ENCODE assay signal across 9 cellular contexts in the genomic region with DNA sequence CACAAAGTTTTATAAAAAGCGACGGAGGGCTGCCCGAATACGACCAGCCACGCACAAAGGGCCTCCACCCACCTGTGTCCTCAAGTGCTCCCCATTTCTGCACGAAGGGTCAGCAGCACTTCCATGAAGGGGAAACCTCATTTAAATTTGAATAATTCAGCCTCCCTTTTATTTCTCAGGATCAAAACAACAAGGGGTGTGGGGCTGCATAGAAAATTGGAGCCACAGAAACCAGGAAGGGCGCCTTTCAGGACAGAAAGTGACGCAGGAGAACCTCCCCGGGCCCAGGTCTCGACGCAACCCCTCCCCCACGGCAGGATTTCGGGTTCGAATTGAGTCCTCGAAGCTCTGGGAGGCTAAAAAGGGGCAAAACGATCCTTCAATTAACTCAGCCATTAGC. TPM values are rescaled to one million over a fixed set of nuclear protein-coding genes. Genes with fewer than 3 reads are reported as not detected.
DNase-seq lines count a peak whose midpoint lies in the region; ATAC-seq and TF ChIP-seq lines count a peak whose summit lies in the region.
"Had no signal": no experiment of that assay in that cellular context is flagged by ENCODE, and none has a peak within 500 bp of the region (broad histone marks: within the 10 kb centered on the region; RNA-seq: fewer than 3 reads in every experiment).

No MANE protein-coding gene starts in this region.

- peaks cover 7% of the 10 kb centered on the region for H3K4me1 Mint-ChIP-seq in activated CD4-positive, alpha-beta T cell treated with anti-CD3 and anti-CD28 coated beads for 36 hours

- no peak for DNase-seq in activated CD4-positive, alpha-beta T cell treated with anti-CD3 and anti-CD28 coated beads for 36 hours
- DNase-seq in activated CD4-positive, alpha-beta T cell treated with anti-CD3 and anti-CD28 coated beads for 1 hour, result no peak
- DNase-seq in mammary epithelial cell (no peak), transverse colon (peak; percentile 47), D341Med (ENCODE audit: low spot score) (no peak)
- DNase-seq: amniotic stem cell had no signal

- CTCF ChIA-PET in activated CD4-positive, alpha-beta T cell treated with anti-CD3 and anti-CD28 coated beads for 36 hours (lab: Charles Lee), result no interaction called here
- CTCF ChIA-PET in mammary epithelial cell (lab: Charles Lee; ENCODE audit: low non-redundant PET), result no interaction called here

- intact Hi-C loops in activated CD4-positive, alpha-beta T cell treated with anti-CD3 and anti-CD28 coated beads for 36 hours (cut with DNase I, micrococcal nuclease), result loop anchor here in 1 of 2 experiments (10.0 kb wide), 2 partner anchors 145 to 225 kb away; partner anchors contain the start of gene ENTPD8
- intact Hi-C loops in mammary epithelial cell (cut with micrococcal nuclease) (no loop called here), transverse colon (cut with DNase I; ENCODE audit: low total_unique reads) (no loop called here)

- H3K27me3 Mint-ChIP-seq in activated CD4-positive, alpha-beta T cell treated with anti-CD3 and anti-CD28 coated beads for 36 hours, result peaks cover 19% of the 10 kb centered on the region

- no peak overlapping the region for H3K27ac Mint-ChIP-seq in activated CD4-positive, alpha-beta T cell treated with anti-CD3 and anti-CD28 coated beads for 36 hours

- H3K36me3 Mint-ChIP-seq in activated CD4-positive, alpha-beta T cell treated with anti-CD3 and anti-CD28 coated beads for 36 hours (ENCODE audit: low read depth), result no peaks in the 10 kb centered on the region

- H3K27ac ChIP-seq in mammary epithelial cell (ENCODE audit: insufficient read depth, low read depth, low read length) (no peak overlapping the region), mesodermal cell (ENCODE audit: low read depth, low read length, severe bottlenecking) (no peak overlapping the region), transverse colon (peak overlapping the region; percentile 86 to 91 (median 88))

- H3K4me1 ChIP-seq in mammary epithelial cell (ENCODE audit: insufficient read depth, low read length) (peaks cover 42% of the 10 kb centered on the region), mesodermal cell (ENCODE audit: control insufficient read depth, insufficient read depth, low read length, poor library complexity, severe bottlenecking) (peaks cover 30% of the 10 kb centered on the region), transverse colon (peaks cover 19 to 74% (median 62%) of the 10 kb centered on the region in 4 donors)

- TSS peak; percentile 44 for BruUV-seq in mammary epithelial cell (replicated peaks; lab: Mats Ljungman, UMichigan)

- H2AFZ ChIP-seq in mammary epithelial cell (ENCODE audit: low read depth, low read length), result no peak overlapping the region

- no peak overlapping the region for H3K4me2 ChIP-seq in mammary epithelial cell (ENCODE audit: insufficient read depth, low read depth, low read length)

- TF ChIP-seq CTCF in mammary epithelial cell (conservative IDR thresholded peaks at IDR 0.05 in 1 of 2, IDR thresholded peaks at IDR 0.05 in 1 of 2; ENCODE audit: extremely low read depth in 1 of 2, insufficient read depth in 1 of 2, low read depth in 1 of 2, low read length in 2 of 2), result no peak
- no peak for TF ChIP-seq CTCF in transverse colon (IDR thresholded peaks at IDR 0.05)

- in situ Hi-C loops in mammary epithelial cell (cut with MboI; ENCODE audit: low sequenced_read_pairs in 2 of 2), result loop anchor here (10.0 kb wide), 3 partner anchors 135 to 225 kb away; partner anchors contain the start of gene ENTPD8 (in 1 of the 2)
- in situ Hi-C loops in transverse colon (cut with MboI; ENCODE audit: low pct_ligation_motif_present in 1 of 4, low pct_unique_long_range_greater_than_20kb in 1 of 4, low sequenced_read_pairs in 3 of 4), result loop anchor here in 2 of 4 donors (25.0 kb wide), 1 partner anchor 112 kb away; the partner anchor contains the start of genes EXD3 (in 2 of the 2) and NOXA1 (in 2 of the 2)

- H3K79me2 ChIP-seq in mammary epithelial cell (ENCODE audit: insufficient read depth, low read length), result no peaks in the 10 kb centered on the region

- H3K27me3 ChIP-seq in mammary epithelial cell (ENCODE audit: insufficient read depth, low read length), result peaks cover 2% of the 10 kb centered on the region
- peaks cover 57% of the 10 kb centered on the region for H3K27me3 ChIP-seq in transverse colon

- peaks cover 5% of the 10 kb centered on the region for H4K20me1 ChIP-seq in mammary epithelial cell (ENCODE audit: insufficient read depth, low read length)

- no peak for ATAC-seq in activated CD4-positive, alpha-beta T cell treated with anti-CD3 and anti-CD28 coated beads for 36 hours
- ATAC-seq in GM19035 (IDR thresholded peaks at IDR 0.05; ENCODE audit: unreplicated experiment) (no peak), HG03439 (IDR thresholded peaks at IDR 0.05; ENCODE audit: unreplicated experiment) (no peak)

- H3K4me3 Mint-ChIP-seq in activated CD4-positive, alpha-beta T cell treated with anti-CD3 and anti-CD28 coated beads for 36 hours, result peak overlapping the region; percentile 41

- H3K9me3 ChIP-seq in mammary epithelial cell (replicated peaks; ENCODE audit: insufficient read depth, low read length) (no peaks in the 10 kb centered on the region), mesodermal cell (ENCODE audit: control insufficient read depth, low read length) (no peaks in the 10 kb centered on the region), transverse colon (no peaks in the 10 kb centered on the region)

- dilution Hi-C loops in mammary epithelial cell (cut with HindIII; ENCODE audit: low sequenced_read_pairs), result no loop called here

- POLR2A ChIA-PET in activated CD4-positive, alpha-beta T cell treated with anti-CD3 and anti-CD28 coated beads for 36 hours (lab: Charles Lee), result no interaction called here

- no peaks in the 10 kb centered on the region for H3K9me3 Mint-ChIP-seq in activated CD4-positive, alpha-beta T cell treated with anti-CD3 and anti-CD28 coated beads for 36 hours (ENCODE audit: low read depth)

- TF ChIP-seq EP300 in transverse colon (IDR thresholded peaks at IDR 0.05; ENCODE audit: low read depth), result no peak

- H3K9ac ChIP-seq in mammary epithelial cell (ENCODE audit: insufficient read depth, low read length), result no peak overlapping the region

- WGBS in mammary epithelial cell (ENCODE audit: low coverage, missing lambda C conversion rate), result 29% methylated on average over 16 of the region's 16 CpGs
- WGBS in mesodermal cell (ENCODE audit: insufficient coverage in 2 of 2), 2 experiments, result 15 to 17% methylated on average over 9 to 11 of the region's 16 CpGs
- WGBS in transverse colon (ENCODE audit: low coverage in 1 of 2), 2 donors, result 5 to 32% methylated on average over 11 to 16 of the region's 16 CpGs

- H3K4me3 ChIP-seq in mammary epithelial cell (replicated peaks in 1 of 3; ENCODE audit: insufficient read depth in 1 of 3, low read depth in 2 of 3, low read length in 3 of 3) (no peak overlapping the region), mesodermal cell (ENCODE audit: extremely low read depth, insufficient read depth, low read length, poor library complexity, severe bottlenecking) (peak overlapping the region; percentile 51), transverse colon (peak overlapping the region; percentile 3 to 69 (median 61))

- no peaks in the 10 kb centered on the region for H3K36me3 ChIP-seq in mammary epithelial cell (ENCODE audit: insufficient read depth, low read length)
- H3K36me3 ChIP-seq in mesodermal cell (ENCODE audit: control insufficient read depth, insufficient read depth, low read length), result no peaks in the 10 kb centered on the region
- no peaks in the 10 kb centered on the region for H3K36me3 ChIP-seq in transverse colon

- peak; percentile 29 for TF ChIP-seq POLR2A in transverse colon (IDR thresholded peaks at IDR 0.05)

RNA-seq across cellular contexts. Expression of gene NRARP, which starts 2.1 kb away (rescaled TPM):
- 1 to 10 TPM; 2.1 TPM for total RNA-seq in activated CD4-positive, alpha-beta T cell treated with anti-CD3 and anti-CD28 coated beads for 36 hours
- total RNA-seq in mammary epithelial cell (1 to 10 TPM in 1 of 2 donors, under 1 TPM in 1; 0.50 to 1.2 TPM), transverse colon (100 to 1,000 TPM in 3 of 4 donors, 10 to 100 TPM in 1; 92.0 to 343 (median 134) TPM)
- 0.37 TPM for polyA plus RNA-seq in mammary epithelial cell
- polyA minus RNA-seq in mammary epithelial cell, result not detected
- polyA plus RNA-seq in mesodermal cell (2013, experiment 1 of 2), result 28.9 TPM
- polyA plus RNA-seq in mesodermal cell (2013, experiment 2 of 2), result 18.4 TPM

RNA-seq across cellular contexts. Expression of gene TOR4A, which starts 22.4 kb away (rescaled TPM):
- total RNA-seq in activated CD4-positive, alpha-beta T cell treated with anti-CD3 and anti-CD28 coated beads for 36 hours, result 1 to 10 TPM; 2.6 to 3.4 TPM
- total RNA-seq in mammary epithelial cell (1 to 10 TPM in 1 of 2 donors, under 1 TPM in 1; 0.73 to 1.5 TPM), transverse colon (100 to 1,000 TPM in 1 of 4 donors, 10 to 100 TPM in 3; 49.2 to 121 (median 71.7) TPM)
- 0.11 TPM for polyA plus RNA-seq in mammary epithelial cell
- not detected for polyA minus RNA-seq in mammary epithelial cell
- 19.6 TPM for polyA plus RNA-seq in mesodermal cell (2013, experiment 1 of 2)
- 15.5 TPM for polyA plus RNA-seq in mesodermal cell (2013, experiment 2 of 2)

RNA-seq across cellular contexts. Expression of gene NELFB, which starts 44.8 kb away (rescaled TPM):
- total RNA-seq in activated CD4-positive, alpha-beta T cell treated with anti-CD3 and anti-CD28 coated beads for 36 hours, result 10 to 100 TPM; 41.4 to 54.1 TPM
- total RNA-seq in mammary epithelial cell (10 to 100 TPM; 39.5 to 54.9 TPM), transverse colon (10 to 100 TPM; 28.1 to 90.5 (median 53.9) TPM)
- 44.4 TPM for polyA plus RNA-seq in mammary epithelial cell
- polyA minus RNA-seq in mammary epithelial cell, result 37.9 TPM
- polyA plus RNA-seq in mesodermal cell (2013, experiment 1 of 2), result 60.0 TPM
- 50.4 TPM for polyA plus RNA-seq in mesodermal cell (2013, experiment 2 of 2)

RNA-seq across cellular contexts. Expression of gene STPG3, which starts 48.9 kb away (rescaled TPM):
- total RNA-seq in activated CD4-positive, alpha-beta T cell treated with anti-CD3 and anti-CD28 coated beads for 36 hours, result not detected
- total RNA-seq in mammary epithelial cell (not detected), transverse colon (not detected)
- not detected for polyA plus RNA-seq in mammary epithelial cell
- polyA minus RNA-seq in mammary epithelial cell, result not detected
- polyA plus RNA-seq in mesodermal cell (2013, experiment 1 of 2), result not detected
- not detected for polyA plus RNA-seq in mesodermal cell (2013, experiment 2 of 2)

RNA-seq across cellular contexts. Expression of gene TUBB4B, which starts 58.9 kb away (rescaled TPM):
- 100 to 1,000 TPM; 264 to 278 TPM for total RNA-seq in activated CD4-positive, alpha-beta T cell treated with anti-CD3 and anti-CD28 coated beads for 36 hours
- total RNA-seq in mammary epithelial cell, result 100 to 1,000 TPM; 177 to 464 TPM
- polyA plus RNA-seq in mammary epithelial cell, result 853 TPM
- 613 TPM for polyA minus RNA-seq in mammary epithelial cell
- 341 TPM for polyA plus RNA-seq in mesodermal cell (2013, experiment 1 of 2)
- 341 TPM for polyA plus RNA-seq in mesodermal cell (2013, experiment 2 of 2)
- total RNA-seq in transverse colon, result 100 to 1,000 TPM; 223 to 390 (median 348) TPM

Comparison
In these comparisons a context has a peak if more than half of its experiments do, and no peak if none do; other contexts are left out.
1. H3K27ac ChIP-seq: peak in transverse colon (4 of 4); none in mammary epithelial cell (single experiment) and mesodermal cell (single experiment).
2. H3K4me3 ChIP-seq: peak in mesodermal cell (single experiment) and transverse colon (4 of 4); none in mammary epithelial cell (0 of 3).
3. RNA of gene NRARP, which starts 2.1 kb away (total RNA-seq): 92.0 to 343 TPM in transverse colon; 2.1 TPM in activated CD4-positive, alpha-beta T cell treated with anti-CD3 and anti-CD28 coated beads for 36 hours and 0.50 to 1.2 TPM in mammary epithelial cell; every median in the first group is over 10 times any median in the second.
4. RNA of gene TOR4A, which starts 22.4 kb away (total RNA-seq): 49.2 to 121 TPM in transverse colon; 2.6 to 3.4 TPM in activated CD4-positive, alpha-beta T cell treated with anti-CD3 and anti-CD28 coated beads for 36 hours and 0.73 to 1.5 TPM in mammary epithelial cell; every median in the first group is over 10 times any median in the second.